ENCODE assay signal across 8 cellular contexts in the genomic region with DNA sequence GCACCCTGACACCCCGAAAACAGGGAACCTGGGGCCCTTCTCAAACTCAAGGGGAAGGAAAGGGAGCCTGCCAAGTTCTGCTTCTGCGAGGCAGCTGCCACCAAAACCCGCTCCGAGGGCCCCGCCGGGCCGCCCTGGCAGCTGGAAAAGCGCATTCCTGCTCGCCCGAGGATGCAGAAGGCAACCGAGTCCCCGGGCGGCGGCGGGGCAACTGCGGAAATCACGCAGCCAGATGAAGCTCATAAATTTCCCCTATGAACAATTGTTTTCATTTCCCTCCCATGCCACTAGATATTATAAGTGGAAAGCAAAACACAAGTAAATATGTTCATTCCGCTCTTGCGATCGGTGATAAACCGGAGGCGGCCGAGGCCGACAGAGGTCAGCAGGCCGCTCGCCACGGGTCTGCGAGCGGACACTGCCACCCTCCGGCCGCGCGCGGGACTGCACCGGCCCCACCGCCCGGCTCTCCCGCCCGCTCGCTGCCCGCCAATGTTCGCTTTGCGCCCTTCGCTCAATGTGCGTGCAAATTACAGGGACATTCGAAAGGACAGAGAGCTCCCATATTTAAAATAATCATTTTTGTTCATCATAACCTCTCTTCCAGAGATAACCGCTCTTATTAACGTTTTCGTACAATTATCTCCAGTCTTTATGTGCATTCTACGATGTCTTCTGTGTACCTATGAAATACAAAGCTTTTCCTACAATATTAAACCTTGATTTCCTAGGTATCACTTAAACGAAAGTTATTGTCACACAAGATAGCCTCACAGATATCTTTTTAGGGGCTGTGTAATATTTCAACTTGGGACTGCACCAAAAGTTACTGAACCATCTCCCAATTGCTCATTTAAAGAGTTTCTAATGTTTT.
DNase-seq lines count a peak whose midpoint lies in the region; ATAC-seq lines count a peak whose summit lies in the region.

No MANE protein-coding gene starts in this region.

- DNase-seq in D341Med (ENCODE audit: low spot score) = peak; percentile 92
- DNase-seq in NCI-H69 (lab: John Stamatoyannopoulos, UW) = peak; percentile 7
- peak; percentile 92 for DNase-seq in activated CD8-positive, alpha-beta memory T cell treated with anti-CD3 and anti-CD28 coated beads, Interleukin-2, amount 50 U/mL, for 48 hours
- DNase-seq in naive thymus-derived CD4-positive, alpha-beta T cell = peak in 8 of 9 donors; percentile 19 to 80 (median 53)
- peak; percentile 6 to 60 (median 34) for DNase-seq in stimulated activated naive CD4-positive, alpha-beta T cell (lab: John Stamatoyannopoulos, UW)

- no peaks in the 10 kb centered on the region for H3K36me3 Mint-ChIP-seq in naive thymus-derived CD4-positive, alpha-beta T cell

- H3K27me3 Mint-ChIP-seq in naive thymus-derived CD4-positive, alpha-beta T cell = peaks cover 43 to 65% (median 58%) of the 10 kb centered on the region in 5 donors

- peaks cover 0 to 10% of the 10 kb centered on the region in 2 donors for H3K27me3 ChIP-seq in naive thymus-derived CD4-positive, alpha-beta T cell (ENCODE audit: control insufficient read depth in 2 of 2, insufficient read depth in 2 of 2, low read length in 2 of 2)

- H3K36me3 ChIP-seq in naive thymus-derived CD4-positive, alpha-beta T cell (ENCODE audit: control insufficient read depth in 2 of 3, insufficient read depth in 3 of 3, low read length in 3 of 3) = no peaks in the 10 kb centered on the region

- intact Hi-C loops in naive thymus-derived CD4-positive, alpha-beta T cell (cut with micrococcal nuclease) = loop anchor here (1.0 to 10.0 kb wide), 6 partner anchors 1170 to 1558 kb away; no protein-coding TSS in a partner anchor

- H3K4me1 ChIP-seq in naive thymus-derived CD4-positive, alpha-beta T cell (ENCODE audit: control insufficient read depth in 2 of 2, insufficient read depth in 2 of 2, low read length in 2 of 2) = peaks cover 5 to 7% of the 10 kb centered on the region in 2 donors

- H3K4me3 Mint-ChIP-seq in naive thymus-derived CD4-positive, alpha-beta T cell = peak overlapping the region; percentile 68 to 86 (median 79)

- H3K9me3 Mint-ChIP-seq in naive thymus-derived CD4-positive, alpha-beta T cell = peaks cover 0 to 1% (median 0%) of the 10 kb centered on the region in 11 donors

- peak overlapping the region; percentile 17 for H3K4me3 ChIP-seq in naive thymus-derived CD4-positive, alpha-beta T cell (ENCODE audit: low read length)

- POLR2A ChIA-PET in naive thymus-derived CD4-positive, alpha-beta T cell (lab: Charles Lee) = no interaction called here

- no peak overlapping the region for H3K27ac Mint-ChIP-seq in naive thymus-derived CD4-positive, alpha-beta T cell

- ATAC-seq in GM21717 (IDR thresholded peaks at IDR 0.05; ENCODE audit: unreplicated experiment) (peak; percentile 63), esophagus mucosa (peak; percentile 84), GM18520 (IDR thresholded peaks at IDR 0.05; ENCODE audit: unreplicated experiment) (no peak)
- ATAC-seq in naive thymus-derived CD4-positive, alpha-beta T cell = peak; percentile 85

- no peak overlapping the region for H3K27ac ChIP-seq in naive thymus-derived CD4-positive, alpha-beta T cell (ENCODE audit: low read depth, low read length)

- CTCF ChIA-PET in naive thymus-derived CD4-positive, alpha-beta T cell (lab: Charles Lee) = interaction anchor here (0.7 to 3.7 kb wide), 9 partner anchors 48 to 1558 kb away, joined by 3 to 17 read pairs (median 3); no protein-coding TSS in a partner anchor

- H3K9me3 ChIP-seq in naive thymus-derived CD4-positive, alpha-beta T cell (ENCODE audit: control insufficient read depth in 2 of 3, low read length in 3 of 3) = no peaks in the 10 kb centered on the region

- H3K4me1 Mint-ChIP-seq in naive thymus-derived CD4-positive, alpha-beta T cell = peaks cover 10 to 17% (median 15%) of the 10 kb centered on the region in 7 donors

Comparison
In these comparisons a context has a peak if more than half of its experiments do, and no peak if none do; other contexts are left out.
1. DNase-seq: peak in every context shown above with its lines; median percentile 92 in D341Med; 92 in activated CD8-positive, alpha-beta memory T cell treated with anti-CD3 and anti-CD28 coated beads, Interleukin-2, amount 50 U/mL, for 48 hours; 53 in naive thymus-derived CD4-positive, alpha-beta T cell; 34 in stimulated activated naive CD4-positive, alpha-beta T cell; 7 in NCI-H69.